Comparison of ENCODE assay signal across 11 cellular contexts in the genomic region with DNA sequence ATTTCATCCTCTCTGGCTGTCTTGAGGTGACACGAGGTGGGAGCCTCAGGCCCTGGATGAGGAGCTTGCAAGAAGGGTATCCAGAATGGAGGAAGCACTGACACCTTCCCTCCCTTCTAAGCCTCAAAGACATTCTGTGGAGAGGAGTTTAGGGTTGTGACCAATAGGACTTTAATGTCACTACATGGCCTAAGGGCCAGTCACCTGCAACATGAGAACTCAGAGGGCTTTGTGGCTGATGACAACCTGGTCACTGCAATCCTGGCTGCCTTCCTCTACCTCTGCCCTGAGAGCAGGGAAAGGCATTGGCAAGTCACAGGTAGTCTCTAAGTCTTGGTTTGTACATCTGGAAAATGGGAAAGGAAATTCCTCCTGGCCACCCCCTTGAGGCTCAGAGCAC. TPM values are rescaled to one million over a fixed set of nuclear protein-coding genes. Genes with fewer than 3 reads are reported as not detected.
DNase-seq lines count a peak whose midpoint lies in the region; ATAC-seq and TF ChIP-seq lines count a peak whose summit lies in the region.
"Had no signal": no experiment of that assay in that cellular context is flagged by ENCODE, and none has a peak within 500 bp of the region (broad histone marks: within the 10 kb centered on the region; RNA-seq: fewer than 3 reads in every experiment).

No MANE protein-coding gene starts in this region.

- H3K4me3 ChIP-seq in right cardiac atrium (ENCODE audit: low read length) (no peak overlapping the region), upper lobe of right lung (no peak overlapping the region), WERI-Rb-1 (ENCODE audit: low read depth, low read length) (no peak overlapping the region)

- H3K27ac Mint-ChIP-seq in activated T-helper 17 cell treated with anti-CD3 and anti-CD28 coated beads, Interleukin-2, amount 50 U/mL, for 72 hours = peak overlapping the region; percentile 86
- peak overlapping the region in 5 of 6 donors; percentile 59 to 95 (median 72) for H3K27ac Mint-ChIP-seq in naive B cell

- no peaks in the 10 kb centered on the region for H3K27me3 Mint-ChIP-seq in activated T-helper 17 cell treated with anti-CD3 and anti-CD28 coated beads, Interleukin-2, amount 50 U/mL, for 72 hours
- H3K27me3 Mint-ChIP-seq in naive B cell = no peaks in the 10 kb centered on the region

- H3K36me3 Mint-ChIP-seq in activated T-helper 17 cell treated with anti-CD3 and anti-CD28 coated beads, Interleukin-2, amount 50 U/mL, for 72 hours (ENCODE audit: low read depth) = peaks cover 18% of the 10 kb centered on the region
- H3K36me3 Mint-ChIP-seq in naive B cell = no peaks in the 10 kb centered on the region

- H3K4me3 Mint-ChIP-seq in activated T-helper 17 cell treated with anti-CD3 and anti-CD28 coated beads, Interleukin-2, amount 50 U/mL, for 72 hours = peak overlapping the region; percentile 76
- H3K4me3 Mint-ChIP-seq in naive B cell = peak overlapping the region in 7 of 8 donors; percentile 55 to 91 (median 70)

- peaks cover 32% of the 10 kb centered on the region for H3K4me1 Mint-ChIP-seq in activated T-helper 17 cell treated with anti-CD3 and anti-CD28 coated beads, Interleukin-2, amount 50 U/mL, for 72 hours
- peaks cover 42 to 57% (median 53%) of the 10 kb centered on the region in 3 donors for H3K4me1 Mint-ChIP-seq in naive B cell

- DNase-seq in right cardiac atrium = peak in 2 of 3 donors; percentile 1 to 29
- no peak for DNase-seq in Right ventricle myocardium inferior (ENCODE audit: missing footprints)
- DNase-seq in naive B cell = no peak
- no peak for DNase-seq in upper lobe of right lung
- DNase-seq in WERI-Rb-1 = no peak
- DNase-seq in ureter (ENCODE audit: low spot score) = no peak
- DNase-seq in HT-29 (ENCODE audit: low spot score) = no peak
- DNase-seq: NCI-H1105, NCI-H345, T-helper 9 cell had no signal

- H3K9me3 Mint-ChIP-seq in activated T-helper 17 cell treated with anti-CD3 and anti-CD28 coated beads, Interleukin-2, amount 50 U/mL, for 72 hours = no peaks in the 10 kb centered on the region
- H3K9me3 Mint-ChIP-seq in naive B cell = no peaks in the 10 kb centered on the region

- H3K36me3 ChIP-seq in upper lobe of right lung (no peaks in the 10 kb centered on the region), WERI-Rb-1 (peaks cover 6% of the 10 kb centered on the region)

- ATAC-seq in right cardiac atrium = no peak
- ATAC-seq in Right ventricle myocardium inferior = no peak
- ATAC-seq in activated T-helper 17 cell treated with anti-CD3 and anti-CD28 coated beads, Interleukin-2, amount 50 U/mL, for 72 hours (replicated peaks) = no peak
- no peak for ATAC-seq in naive B cell (ENCODE audit: low read depth in 2 of 2)
- no peak for ATAC-seq in upper lobe of right lung

- H3K27ac ChIP-seq in right cardiac atrium (ENCODE audit: low read length) (no peak overlapping the region), upper lobe of right lung (peak overlapping the region; percentile 66), WERI-Rb-1 (no peak overlapping the region)

- no peak for TF ChIP-seq CTCF in upper lobe of right lung (IDR thresholded peaks at IDR 0.05)
- no peak for TF ChIP-seq CTCF in WERI-Rb-1 (IDR thresholded peaks at IDR 0.05; ENCODE audit: low read depth, low read length)

- peaks cover 22% of the 10 kb centered on the region for H3K4me1 ChIP-seq in right cardiac atrium (ENCODE audit: control insufficient read depth, insufficient read depth, low read length)
- H3K4me1 ChIP-seq in upper lobe of right lung = peaks cover 49% of the 10 kb centered on the region

- no peaks in the 10 kb centered on the region for H3K27me3 ChIP-seq in right cardiac atrium (ENCODE audit: control insufficient read depth, insufficient read depth)
- no peaks in the 10 kb centered on the region for H3K27me3 ChIP-seq in upper lobe of right lung
- H3K27me3 ChIP-seq in WERI-Rb-1 (ENCODE audit: insufficient read depth, low read depth, severe bottlenecking) = no peaks in the 10 kb centered on the region

- intact Hi-C loops in right cardiac atrium (cut with DNase I) (no loop called here), Right ventricle myocardium inferior (cut with DNase I) (no loop called here), upper lobe of right lung (cut with DNase I) (no loop called here)

- 58% methylated on average over 1 of the region's 1 CpG for WGBS in right cardiac atrium

- H3K9me3 ChIP-seq in right cardiac atrium (ENCODE audit: control insufficient read depth, low read length) (no peaks in the 10 kb centered on the region), upper lobe of right lung (no peaks in the 10 kb centered on the region), WERI-Rb-1 (ENCODE audit: severe bottlenecking) (no peaks in the 10 kb centered on the region)

RNA-seq across cellular contexts. Expression of gene PISD, which starts 33.7 kb away (rescaled TPM):
- total RNA-seq in right cardiac atrium (10 to 100 TPM; 18.6 to 33.5 (median 19.7) TPM), Right ventricle myocardium inferior (18.4 TPM), upper lobe of right lung (51.2 TPM), ureter (68.0 TPM)
- polyA plus RNA-seq in right cardiac atrium (11.1 TPM), naive B cell (ENCODE audit: low read depth in 6 of 6) (10 to 100 TPM; 14.9 to 23.1 (median 18.9) TPM)
- 10 to 100 TPM; 41.1 to 44.1 TPM for total RNA-seq in activated T-helper 17 cell treated with anti-CD3 and anti-CD28 coated beads, Interleukin-2, amount 50 U/mL, for 72 hours
- total RNA-seq in HT-29 (2014; rRNA removed; shearing (Covaris generic)) = 44.7 and 60.8 TPM in 2 replicates

Comparison
In these comparisons a context has a peak if more than half of its experiments do, and no peak if none do; other contexts are left out.
1. DNase-seq: peak in right cardiac atrium (2 of 3); none in Right ventricle myocardium inferior (single experiment), naive B cell (single experiment), upper lobe of right lung (single experiment), WERI-Rb-1 (single experiment), ureter (single experiment) and HT-29 (single experiment).